Comparison of ENCODE assay signal across 29 cellular contexts in the genomic region with DNA sequence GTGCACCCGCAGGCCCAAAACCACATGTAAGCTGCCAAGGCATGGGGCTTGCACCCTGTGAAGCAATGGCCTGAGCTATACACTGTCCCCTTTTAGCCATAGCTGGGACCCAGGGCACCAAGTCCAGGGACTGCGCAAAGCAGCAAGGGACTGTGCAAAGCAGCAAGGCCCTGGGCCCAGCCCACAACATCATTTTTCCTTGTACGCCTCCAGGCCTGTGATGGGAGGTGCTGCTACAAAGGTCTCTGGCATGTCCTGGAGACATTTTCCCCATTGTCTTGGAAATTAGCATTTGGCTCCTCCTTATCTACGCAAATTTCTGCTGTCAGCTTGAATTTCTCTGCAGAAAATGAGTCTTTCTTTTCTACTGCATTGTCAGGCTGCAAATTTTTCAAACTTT.
"Had no signal": no experiment of that assay in that cellular context is flagged by ENCODE, and none has a peak within 500 bp of the region (broad histone marks: within the 10 kb centered on the region; RNA-seq: fewer than 3 reads in every experiment).

No MANE protein-coding gene starts in this region.

- H3K9me3 ChIP-seq: adrenal gland, body of pancreas, heart right ventricle, pancreas, prostate gland, suprapubic skin, tibial artery had no signal

- DNase-seq: activated CD4-positive, alpha-beta T cell treated with anti-CD3 and anti-CD28 coated beads for 48 hours; activated CD4-positive, alpha-beta T cell treated with anti-CD3 and anti-CD28 coated beads, Interleukin-2, amount 50 U/mL, for 48 hours; activated CD8-positive, alpha-beta memory T cell treated with anti-CD3 and anti-CD28 coated beads for 24 hours; activated effector memory CD4-positive, alpha-beta T cell treated with Interleukin-2 at 50 U/mL for 16 hours; activated naive CD4-positive, alpha-beta T cell treated with Interleukin-2 at 50 U/mL for 16 hours; activated naive CD8-positive, alpha-beta T cell treated with anti-CD3 and anti-CD28 coated beads for 36 hours; adrenal gland; aorta; body of pancreas; cerebellar nuclear complex; foreskin melanocyte; heart right ventricle; mammary epithelial cell; midbrain; naive thymus-derived CD4-positive, alpha-beta T cell; nucleus accumbens; pancreas; retina; stimulated activated CD4-positive, alpha-beta T cell treated with anti-CD3 and anti-CD28 coated beads, Interleukin-15, amount 100 ng/mL, for 24 hours; stimulated activated CD4-positive, alpha-beta T cell treated with anti-CD3 and anti-CD28 coated beads, Interleukin-2, amount 100 ng/mL, for 24 hours; stimulated activated naive CD4-positive, alpha-beta T cell; T-helper 1 cell; tibial artery had no signal

- H3K27me3 Mint-ChIP-seq: activated naive CD8-positive, alpha-beta T cell treated with anti-CD3 and anti-CD28 coated beads for 36 hours; naive thymus-derived CD4-positive, alpha-beta T cell had no signal

- FAIRE-seq: islet of Langerhans, pancreas had no signal

- H3K27ac ChIP-seq: adrenal gland, body of pancreas, coronary artery, heart right ventricle, pancreas, prostate gland, suprapubic skin, tibial artery had no signal

- ATAC-seq: activated CD4-positive, CD25-positive, alpha-beta regulatory T cell treated with anti-CD3 and anti-CD28 coated beads, Interleukin-2, amount 50 U/mL, for 24 hours; body of pancreas; esophagus mucosa; naive thymus-derived CD4-positive, alpha-beta T cell; pancreas had no signal

- H3K36me3 ChIP-seq: pancreas, prostate gland had no signal

- H3K4me3 Mint-ChIP-seq: activated naive CD8-positive, alpha-beta T cell treated with anti-CD3 and anti-CD28 coated beads for 36 hours; naive thymus-derived CD4-positive, alpha-beta T cell had no signal

- H3K27me3 ChIP-seq: adrenal gland, body of pancreas, heart right ventricle, pancreas, suprapubic skin, tibial artery had no signal

- H3K4me3 ChIP-seq: adrenal gland, body of pancreas, coronary artery, heart right ventricle, pancreas, prostate gland, suprapubic skin, tibial artery had no signal

- H3K9me3 Mint-ChIP-seq: activated naive CD8-positive, alpha-beta T cell treated with anti-CD3 and anti-CD28 coated beads for 36 hours had no signal

- H3K4me1 ChIP-seq: adrenal gland, body of pancreas, pancreas, prostate gland, suprapubic skin, tibial artery had no signal

- H3K27ac Mint-ChIP-seq: activated naive CD8-positive, alpha-beta T cell treated with anti-CD3 and anti-CD28 coated beads for 36 hours; naive thymus-derived CD4-positive, alpha-beta T cell had no signal
